Comparison of ENCODE assay signal across 1 cellular context in the genomic region with DNA sequence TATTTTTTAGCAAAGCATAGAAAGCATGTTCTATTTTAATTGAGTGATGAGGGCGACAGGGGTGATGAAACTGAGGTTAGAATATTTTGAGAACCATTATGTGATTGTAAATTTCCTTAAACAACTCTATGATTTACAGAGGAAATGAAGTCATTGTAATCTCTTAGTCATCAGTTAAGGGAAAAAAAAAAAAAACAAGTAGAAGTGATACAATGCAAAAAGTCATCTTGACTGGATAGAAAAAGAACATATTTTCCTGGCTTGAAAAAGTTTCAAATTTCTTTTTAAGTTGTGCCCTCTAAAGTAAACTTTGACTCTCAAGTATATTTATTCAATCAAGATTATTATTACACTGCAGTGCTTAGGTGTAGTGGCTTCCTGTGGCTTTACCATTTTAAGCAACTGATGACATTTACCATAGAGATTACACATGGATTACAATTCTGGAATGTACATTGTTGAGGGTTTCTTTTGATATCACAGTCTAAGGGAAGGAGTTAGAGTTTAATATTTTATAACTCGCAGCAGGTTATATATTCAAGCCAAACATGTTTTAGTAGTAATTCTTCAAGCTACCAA.
TF ChIP-seq lines count a peak whose summit lies in the region.

No MANE protein-coding gene starts in this region.

TF ChIP-seq in endothelial cell of umbilical vein, 7 proteins besides CTCF, POLR2A, EP300 and RAD21:
- no peak for TF ChIP-seq POLR2AphosphoS5 (IDR thresholded peaks at IDR 0.05; ENCODE audit: insufficient read depth, low read depth, low read length)
- no peak for TF ChIP-seq MYC (IDR thresholded peaks at IDR 0.05; ENCODE audit: low read depth, low read length)
- TF ChIP-seq JUN (IDR thresholded peaks at IDR 0.05; ENCODE audit: borderline replicate concordance, insufficient read depth, insufficient read length, low read depth), result peak; percentile 96
- peak; percentile 84 for TF ChIP-seq FOS (IDR thresholded peaks at IDR 0.05; ENCODE audit: borderline replicate concordance, insufficient read depth, low read length)
- TF ChIP-seq, protein P1, sequence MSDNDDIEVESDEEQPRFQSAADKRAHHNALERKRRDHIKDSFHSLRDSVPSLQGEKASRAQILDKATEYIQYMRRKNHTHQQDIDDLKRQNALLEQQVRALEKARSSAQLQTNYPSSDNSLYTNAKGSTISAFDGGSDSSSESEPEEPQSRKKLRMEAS (IDR thresholded peaks at IDR 0.05; ENCODE audit: insufficient read depth, insufficient read length), result no peak
- no peak for TF ChIP-seq GATA2 (IDR thresholded peaks at IDR 0.05; ENCODE audit: insufficient read depth, insufficient read length, low read depth, low read length)
- no peak for TF ChIP-seq EZH2 (IDR thresholded peaks at IDR 0.05; ENCODE audit: borderline replicate concordance, low read depth, low read length, severe bottlenecking)
